ENCODE assay signal across 8 cellular contexts in the genomic region with DNA sequence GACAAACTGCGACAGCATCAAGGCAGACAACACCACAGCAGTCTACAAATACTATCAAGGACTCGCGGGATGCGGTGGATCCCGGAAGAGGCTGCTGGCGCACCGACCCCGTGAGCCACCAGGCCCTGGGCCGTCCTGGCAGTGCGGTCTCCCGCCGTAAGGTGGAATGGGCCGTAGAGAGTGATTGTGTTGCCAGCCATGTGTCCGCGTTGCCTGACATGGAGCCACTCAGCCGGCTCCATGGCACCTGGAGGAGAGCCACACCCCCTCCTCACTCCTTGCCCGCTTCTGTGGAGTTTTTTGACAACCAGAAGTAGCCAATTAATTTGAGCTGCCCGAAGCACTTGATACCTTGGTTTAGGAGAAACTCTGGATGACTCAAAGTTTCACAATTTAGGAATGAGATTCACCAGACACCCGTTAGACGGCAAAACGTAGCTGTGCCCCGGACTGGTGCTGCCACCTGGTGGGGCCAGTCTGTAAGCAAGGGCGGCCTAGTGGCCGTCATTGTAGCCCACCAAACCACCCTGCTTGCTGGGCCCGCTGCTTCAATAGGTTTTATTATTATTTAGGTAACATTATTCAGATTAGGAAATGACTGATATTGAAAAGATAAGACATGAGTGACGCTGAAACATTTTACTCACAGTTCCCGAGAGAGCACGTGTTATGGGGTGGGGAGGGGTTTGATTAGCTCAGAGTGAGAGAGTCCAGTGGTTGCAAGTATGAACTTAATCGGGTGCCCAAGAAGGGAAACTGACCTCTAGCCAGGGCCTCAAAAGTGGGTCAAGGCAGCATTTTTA. TPM values are rescaled to one million over a fixed set of nuclear protein-coding genes. Genes with fewer than 3 reads are reported as not detected.
DNase-seq lines count a peak whose midpoint lies in the region; ATAC-seq and TF ChIP-seq lines count a peak whose summit lies in the region.

No MANE protein-coding gene starts in this region.

- peak overlapping the region in 5 of 7 donors; percentile 2 to 64 (median 50) for H3K4me3 Mint-ChIP-seq in CD8-positive, alpha-beta memory T cell
- peak overlapping the region in 7 of 10 donors; percentile 26 to 70 (median 55) for H3K4me3 Mint-ChIP-seq in naive thymus-derived CD8-positive, alpha-beta T cell

- H3K27ac Mint-ChIP-seq in CD8-positive, alpha-beta memory T cell = peak overlapping the region in 3 of 8 donors; percentile 10 to 64 (median 18)
- H3K27ac Mint-ChIP-seq in naive thymus-derived CD8-positive, alpha-beta T cell = peak overlapping the region in 2 of 10 donors; percentile 17 to 38

- H3K9me3 ChIP-seq in CD8-positive, alpha-beta memory T cell (ENCODE audit: low read length) = no peaks in the 10 kb centered on the region
- H3K9me3 ChIP-seq in NT2/D1 (ENCODE audit: insufficient read depth, low read length) = peaks cover 13% of the 10 kb centered on the region; the same call in 1 of the 2 replicates

- CTCF ChIA-PET in CD8-positive, alpha-beta memory T cell (lab: Charles Lee) = interaction anchor here (1.0 to 4.3 kb wide), 7 partner anchors 10 to 396 kb away, joined by 3 to 37 read pairs (median 5); a partner anchor contains a TSS

- no peaks in the 10 kb centered on the region for H3K36me3 ChIP-seq in CD8-positive, alpha-beta memory T cell (ENCODE audit: insufficient read depth, low read length)
- no peaks in the 10 kb centered on the region for H3K36me3 ChIP-seq in NT2/D1 (ENCODE audit: insufficient read depth, insufficient read length, low read length)

- H3K36me3 Mint-ChIP-seq in CD8-positive, alpha-beta memory T cell = peaks cover 0 to 3% (median 2%) of the 10 kb centered on the region in 3 donors
- peaks cover 0 to 5% (median 0%) of the 10 kb centered on the region in 3 donors for H3K36me3 Mint-ChIP-seq in naive thymus-derived CD8-positive, alpha-beta T cell

- peaks cover 5 to 7% (median 6%) of the 10 kb centered on the region in 3 donors for H3K4me1 Mint-ChIP-seq in CD8-positive, alpha-beta memory T cell
- peaks cover 0 to 6% (median 2%) of the 10 kb centered on the region in 4 donors for H3K4me1 Mint-ChIP-seq in naive thymus-derived CD8-positive, alpha-beta T cell

- no peaks in the 10 kb centered on the region for H3K9me3 Mint-ChIP-seq in CD8-positive, alpha-beta memory T cell
- H3K9me3 Mint-ChIP-seq in naive thymus-derived CD8-positive, alpha-beta T cell = no peaks in the 10 kb centered on the region

- TF ChIP-seq CTCF in epithelial cell of esophagus (IDR thresholded peaks at IDR 0.05; ENCODE audit: insufficient read depth, low read depth, low read length, missing control alignments) = peak; percentile 98

- peaks cover 18 to 37% of the 10 kb centered on the region in 2 donors for H3K27me3 Mint-ChIP-seq in CD8-positive, alpha-beta memory T cell
- peaks cover 19 to 35% (median 25%) of the 10 kb centered on the region in 5 donors for H3K27me3 Mint-ChIP-seq in naive thymus-derived CD8-positive, alpha-beta T cell

- no peak overlapping the region for H3K4me3 ChIP-seq in CD8-positive, alpha-beta memory T cell (ENCODE audit: low read length)
- H3K4me3 ChIP-seq in NT2/D1 (ENCODE audit: insufficient read length, low read depth) = no peak overlapping the region
- no peak overlapping the region for H3K4me3 ChIP-seq in epithelial cell of esophagus (ENCODE audit: low read length)

- peak; percentile 82 for ATAC-seq in HG03442 (IDR thresholded peaks at IDR 0.05; ENCODE audit: unreplicated experiment)
- peak; percentile 89 to 97 for ATAC-seq in naive thymus-derived CD8-positive, alpha-beta T cell

- H3K27me3 ChIP-seq in CD8-positive, alpha-beta memory T cell (ENCODE audit: insufficient read depth, low read length, poor library complexity, severe bottlenecking) = no peaks in the 10 kb centered on the region
- peaks cover 5% of the 10 kb centered on the region for H3K27me3 ChIP-seq in NT2/D1 (ENCODE audit: insufficient read depth, insufficient read length)

- peaks cover 4% of the 10 kb centered on the region for H3K4me1 ChIP-seq in CD8-positive, alpha-beta memory T cell (ENCODE audit: insufficient read depth, low read length)
- no peaks in the 10 kb centered on the region for H3K4me1 ChIP-seq in NT2/D1 (ENCODE audit: insufficient read depth, insufficient read length)

- DNase-seq in CD8-positive, alpha-beta memory T cell = peak; percentile 52 to 77 (median 57)
- peak; percentile 75 for DNase-seq in GM19238 (ENCODE audit: insufficient read length, low spot score)
- DNase-seq in NT2/D1 (ENCODE audit: low read depth, low spot score) = peak; percentile 68
- DNase-seq in activated T-cell treated with anti-CD3 and anti-CD28 coated beads for 24 hours (ENCODE audit: low read depth) = peak; percentile 60
- DNase-seq in epithelial cell of esophagus (ENCODE audit: low read depth) = peak; percentile 92
- peak; percentile 47 to 83 (median 62) for DNase-seq in naive thymus-derived CD8-positive, alpha-beta T cell
- peak in 5 of 6 experiments; percentile 37 to 67 (median 48) for DNase-seq in stimulated activated naive CD4-positive, alpha-beta T cell (lab: John Stamatoyannopoulos, UW)

- POLR2A ChIA-PET in CD8-positive, alpha-beta memory T cell (lab: Charles Lee) = interaction anchor here (1.0 kb wide), 1 partner anchor 10 kb away, joined by 7 read pairs; a partner anchor contains a TSS
- POLR2A ChIA-PET in naive thymus-derived CD8-positive, alpha-beta T cell (lab: Charles Lee) = interaction anchor here (2.0 to 2.6 kb wide), 2 partner anchors 10 to 151 kb away, joined by 7 to 14 read pairs; a partner anchor contains a TSS

- no peak overlapping the region for H3K27ac ChIP-seq in CD8-positive, alpha-beta memory T cell (ENCODE audit: low read depth, low read length)

- no peak overlapping the region for H3K9ac ChIP-seq in NT2/D1 (ENCODE audit: insufficient read length, low read depth)

RNA-seq across cellular contexts. Expression of a gene that starts 10.2 kb away (rescaled TPM):
- total RNA-seq in CD8-positive, alpha-beta memory T cell = 100 to 1,000 TPM; 227 to 239 TPM
- polyA plus RNA-seq in CD8-positive, alpha-beta memory T cell = 86.8 TPM
- 10 to 100 TPM; 94.0 to 99.6 TPM for total RNA-seq in naive thymus-derived CD8-positive, alpha-beta T cell
- polyA plus RNA-seq in naive thymus-derived CD8-positive, alpha-beta T cell = 10 to 100 TPM; 58.4 to 96.7 (median 84.9) TPM

RNA-seq across cellular contexts. Expression of a gene that starts 23.4 kb away (rescaled TPM):
- 10 to 100 TPM; 55.1 to 60.0 TPM for total RNA-seq in CD8-positive, alpha-beta memory T cell
- polyA plus RNA-seq in CD8-positive, alpha-beta memory T cell = 77.7 TPM
- total RNA-seq in naive thymus-derived CD8-positive, alpha-beta T cell = 10 to 100 TPM; 40.5 to 42.8 TPM
- 10 to 100 TPM; 33.7 to 47.5 (median 33.9) TPM for polyA plus RNA-seq in naive thymus-derived CD8-positive, alpha-beta T cell
